ENCODE assay signal across 28 cellular contexts in the genomic region with DNA sequence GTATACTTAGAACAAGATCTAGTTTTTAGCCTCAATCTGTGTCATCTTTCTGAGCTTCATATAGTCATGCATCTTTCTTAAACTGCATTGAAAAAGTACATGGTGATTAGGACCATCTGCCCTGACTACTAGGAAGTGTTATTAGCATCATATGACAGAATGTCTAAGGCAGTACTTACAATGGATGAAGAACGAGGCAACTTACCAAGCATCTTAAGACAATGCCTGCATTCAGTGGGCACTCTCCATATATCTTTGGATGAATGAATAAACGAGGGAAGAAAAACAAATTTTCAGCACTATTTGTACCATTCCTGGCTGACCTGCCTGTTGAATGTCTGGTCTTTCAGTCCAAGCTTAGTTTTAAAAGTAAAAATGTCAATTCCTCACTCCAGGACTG.
"Had no signal": no experiment of that assay in that cellular context is flagged by ENCODE, and none has a peak within 500 bp of the region (broad histone marks: within the 10 kb centered on the region; RNA-seq: fewer than 3 reads in every experiment).

No MANE protein-coding gene starts in this region.

- H3K4me3 ChIP-seq: cardiac muscle cell had no signal

- ATAC-seq: activated naive CD4-positive, alpha-beta T cell treated with anti-CD3 and anti-CD28 coated beads, Interleukin-2, amount 50 U/mL, for 72 hours; activated naive CD8-positive, alpha-beta T cell treated with anti-CD3 and anti-CD28 coated beads, Interleukin-2, amount 50 U/mL, for 24 hours; activated T-cell treated with anti-CD3 and anti-CD28 coated beads, Interleukin-2, amount 50 U/mL, for 4 hours; Panc1; Right ventricle myocardium inferior had no signal

- H3K27me3 ChIP-seq: brain microvascular endothelial cell, cardiac muscle cell had no signal

- H3K27ac ChIP-seq: brain microvascular endothelial cell, cardiac muscle cell, VCaP had no signal

- H3K36me3 ChIP-seq: brain microvascular endothelial cell, cardiac muscle cell had no signal

- DNase-seq: activated CD4-positive, alpha-beta memory T cell treated with anti-CD3 and anti-CD28 coated beads for 36 hours; activated CD4-positive, alpha-beta T cell treated with anti-CD3 and anti-CD28 coated beads, Interleukin-2, amount 10 ng/mL, durations not matched to agents 7 days and 5 days; activated CD4-positive, CD25-positive, alpha-beta regulatory T cell; activated CD8-positive, alpha-beta memory T cell treated with anti-CD3 and anti-CD28 coated beads for 24 hours; activated effector memory CD4-positive, alpha-beta T cell treated with anti-CD3 and anti-CD28 coated beads, Interleukin-2, amount 50 U/mL, for 16 hours; activated naive CD4-positive, alpha-beta T cell treated with Interleukin-2 at 50 U/mL for 16 hours; activated naive CD8-positive, alpha-beta T cell treated with anti-CD3 and anti-CD28 coated beads, Interleukin-2, amount 50 U/mL, for 24 hours; activated T-cell treated with anti-CD3 and anti-CD28 coated beads, Interleukin-2, amount 50 U/mL, for 4 hours; amniotic stem cell; brain microvascular endothelial cell; Karpas-422; MM.1S; NCI-H1105; NCI-H1436 treated with DMSO at 0.1 percent for 48 hours; NCI-H187; NCI-H2081; NCI-H526; NCI-H774; NK-92 treated with Interleukin-12 subunit alpha and Interleukin-12 subunit beta, amount 100 ng/mL, for 24 hours; OCI-M1; RPMI8226; SK-N-SH; T-helper 1 cell had no signal

- H3K9me3 ChIP-seq: SK-N-SH had no signal
